In genomic region chr7:26188291-26188999, GRCh38 we compare ENCODE assay signal across 2 cellular contexts.
TF ChIP-seq lines count a peak whose summit lies in the region.

No MANE protein-coding gene starts in this region.

TF ChIP-seq in IMR-90, 13 proteins besides CTCF, POLR2A, EP300 and RAD21:
- no peak for TF ChIP-seq MAFK (IDR thresholded peaks at IDR 0.05; ENCODE audit: low read depth, low read length)
- TF ChIP-seq ELK1 (IDR thresholded peaks at IDR 0.05; ENCODE audit: borderline replicate concordance, low read depth, low read length) = no peak
- no peak for TF ChIP-seq RCOR1 (IDR thresholded peaks at IDR 0.05; ENCODE audit: insufficient replicate concordance, low read length)
- TF ChIP-seq SMC3 (IDR thresholded peaks at IDR 0.05; ENCODE audit: low read depth, low read length) = no peak
- TF ChIP-seq NFE2L2 (IDR thresholded peaks at IDR 0.05; ENCODE audit: low read depth, low read length) = no peak
- no peak for TF ChIP-seq FOS (IDR thresholded peaks at IDR 0.05; ENCODE audit: low read depth, low read length)
- TF ChIP-seq USF2 (IDR thresholded peaks at IDR 0.05; ENCODE audit: low read depth, low read length) = no peak

TF ChIP-seq in neural cell, 6 proteins besides CTCF, POLR2A, EP300 and RAD21:
- TF ChIP-seq SMC3 (conservative IDR thresholded peaks at IDR 0.05; ENCODE audit: poor library complexity) = no peak
- TF ChIP-seq TAF1 (IDR thresholded peaks at IDR 0.05; ENCODE audit: low read depth) = no peak
- no peak for TF ChIP-seq EZH2 (IDR thresholded peaks at IDR 0.05; ENCODE audit: borderline replicate concordance, insufficient read depth, low read length, poor library complexity, severe bottlenecking)
- TF ChIP-seq REST (IDR thresholded peaks at IDR 0.05; ENCODE audit: borderline replicate concordance) = no peak
- no peak for TF ChIP-seq MXI1 (conservative IDR thresholded peaks at IDR 0.05; ENCODE audit: poor library complexity, severe bottlenecking)
- TF ChIP-seq POLR2AphosphoS5 (IDR thresholded peaks at IDR 0.05) = peak; percentile 11
